Comparison of ENCODE assay signal across 9 cellular contexts in the genomic region with DNA sequence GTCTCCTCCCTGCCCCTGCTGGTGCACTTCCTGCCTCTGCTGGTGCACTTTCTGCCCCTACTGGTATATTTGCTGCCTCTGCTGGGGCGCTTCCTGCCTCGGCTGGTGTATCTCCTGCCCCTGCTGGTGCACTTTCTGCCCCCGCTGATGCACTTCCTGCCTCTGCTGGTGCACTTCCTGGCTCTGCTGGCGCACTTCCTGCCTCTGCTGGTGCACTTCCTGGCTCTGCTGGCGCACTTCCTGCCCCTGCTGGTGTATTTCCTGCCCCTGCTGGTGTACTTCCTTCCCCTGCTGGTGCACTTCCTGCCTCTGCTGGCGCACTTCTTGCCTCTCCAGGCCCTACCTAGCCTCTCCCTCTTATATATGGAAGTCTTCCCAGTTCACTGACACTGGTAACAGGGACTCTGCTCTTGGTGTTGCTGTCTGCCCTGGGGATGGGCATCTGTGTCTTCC. TPM values are rescaled to one million over a fixed set of nuclear protein-coding genes. Genes with fewer than 3 reads are reported as not detected.
DNase-seq lines count a peak whose midpoint lies in the region; ATAC-seq and TF ChIP-seq lines count a peak whose summit lies in the region.
"Had no signal": no experiment of that assay in that cellular context is flagged by ENCODE, and none has a peak within 500 bp of the region (broad histone marks: within the 10 kb centered on the region; RNA-seq: fewer than 3 reads in every experiment).

No MANE protein-coding gene starts in this region.

- H3K79me2 ChIP-seq in PC-9 (ENCODE audit: low read depth) = no peaks in the 10 kb centered on the region

- H3F3A ChIP-seq in PC-9 (ENCODE audit: insufficient read depth, low read depth) = peaks cover 15% of the 10 kb centered on the region

- H3K4me2 ChIP-seq in PC-9 = no peak overlapping the region

- no peaks in the 10 kb centered on the region for H4K20me1 ChIP-seq in PC-9 (ENCODE audit: insufficient read depth)

- intact Hi-C loops in esophagus squamous epithelium (cut with DNase I) = no loop called here
- intact Hi-C loops in PC-9 (cut with micrococcal nuclease; ENCODE audit: unreplicated experiment) = no loop called here

- no peak for DNase-seq in HEK293T (ENCODE audit: extremely low spot score)
- peak; percentile 70 to 74 for DNase-seq in activated CD4-positive, alpha-beta T cell treated with anti-CD3 and anti-CD28 coated beads, Interleukin-2, amount 50 U/mL, for 4 hours
- no peak for DNase-seq in esophagus squamous epithelium (lab: John Stamatoyannopoulos, UW)
- peak; percentile 50 for DNase-seq in stimulated activated CD8-positive, alpha-beta memory T cell treated with anti-CD3 and anti-CD28 coated beads, Interleukin-15, amount 100 ng/mL, for 1 hour (ENCODE audit: low read depth)
- DNase-seq in LoVo (ENCODE audit: low spot score) = no peak
- no peak for DNase-seq in PC-9
- no peak for DNase-seq in HuH-7.5 (ENCODE audit: low spot score)

- H3K27me3 ChIP-seq in esophagus squamous epithelium = peaks cover 0 to 26% (median 0%) of the 10 kb centered on the region in 4 donors
- H3K27me3 ChIP-seq in PC-9 (ENCODE audit: insufficient read depth, low read depth) = no peaks in the 10 kb centered on the region

- no peaks in the 10 kb centered on the region for H3K9me2 ChIP-seq in PC-9 (ENCODE audit: insufficient read depth)

- 41 to 76% methylated on average over 6 of the region's 6 CpGs for WGBS in esophagus squamous epithelium, 2 donors

- CTCF ChIA-PET in HEK293T (lab: Yijun Ruan, JAX) (no interaction called here), PC-9 (lab: Charles Lee) (no interaction called here)

- H2AFZ ChIP-seq in PC-9 = no peak overlapping the region

- TF ChIP-seq POLR2A in esophagus squamous epithelium (IDR thresholded peaks at IDR 0.05) = peak in 1 of 4 donors; percentile 34

- H3K4me3 ChIP-seq in esophagus squamous epithelium = peak overlapping the region in 1 of 4 donors; percentile 35
- no peak overlapping the region for H3K4me3 ChIP-seq in PC-9

- H3K36me3 ChIP-seq in esophagus squamous epithelium = no peaks in the 10 kb centered on the region
- no peaks in the 10 kb centered on the region for H3K36me3 ChIP-seq in PC-9 (ENCODE audit: low read depth)

- peaks cover 0 to 48% (median 5%) of the 10 kb centered on the region in 3 donors for H3K4me1 ChIP-seq in esophagus squamous epithelium
- peaks cover 23% of the 10 kb centered on the region for H3K4me1 ChIP-seq in PC-9 (replicated peaks; ENCODE audit: insufficient read depth)

- no peak for ATAC-seq in HG03457 (IDR thresholded peaks at IDR 0.05; ENCODE audit: unreplicated experiment)

- H3K9me3 ChIP-seq in esophagus squamous epithelium (no peaks in the 10 kb centered on the region), PC-9 (ENCODE audit: insufficient read depth, low read depth) (no peaks in the 10 kb centered on the region)

- H3K27ac ChIP-seq in esophagus squamous epithelium = peak overlapping the region; percentile 10 to 71 (median 62)
- H3K27ac ChIP-seq in PC-9 = no peak overlapping the region

- BruUV-seq in PC-9 (replicated peaks; lab: Mats Ljungman, UMichigan) = no TSS peak

- POLR2A ChIA-PET in HEK293T (lab: Yijun Ruan, JAX) = interaction anchor here (1.2 to 3.2 kb wide), 2 partner anchors 9 to 10 kb away, joined by 5 to 18 read pairs; partner anchors contain the start of gene MTFP1
- POLR2A ChIA-PET in PC-9 (lab: Charles Lee; ENCODE audit: unreplicated experiment) = interaction anchor here (0.6 kb wide), 1 partner anchor 488 kb away, joined by 5 read pairs; no protein-coding TSS in a partner anchor

- TF ChIP-seq CTCF in esophagus squamous epithelium (IDR thresholded peaks at IDR 0.05) (peak in 2 of 6 experiments; percentile 2 to 21), PC-9 (conservative IDR thresholded peaks at IDR 0.05) (no peak)

TF ChIP-seq in HEK293T, 16 proteins besides CTCF, POLR2A, EP300 and RAD21:
- TF ChIP-seq FOXK2 (IDR thresholded peaks at IDR 0.05) (no peak), L3MBTL2 (conservative IDR thresholded peaks at IDR 0.05) (no peak), ELF4 (IDR thresholded peaks at IDR 0.05) (0 out of 2 replicates have a peak, but pooled peaks have one; percentile 29)

RNA-seq across cellular contexts. Expression of gene MTFP1, which starts 10.1 kb away (rescaled TPM):
- total RNA-seq in esophagus squamous epithelium = 10 to 100 TPM; 15.9 to 21.2 (median 19.0) TPM
- 18.5 and 21.9 TPM in 2 replicates for total RNA-seq in PC-9 (2021)

RNA-seq across cellular contexts. Expression of gene SEC14L3, which starts 36.1 kb away (rescaled TPM):
- total RNA-seq in esophagus squamous epithelium = under 1 TPM in 1 of 4 donors, not detected in 3; 0.19 TPM
- not detected in 2 replicates for total RNA-seq in PC-9 (2021)
- total RNA-seq: lung microvascular endothelial cell had no signal

RNA-seq across cellular contexts. Expression of gene SEC14L2, which starts 38.9 kb away (rescaled TPM):
- total RNA-seq in esophagus squamous epithelium = 10 to 100 TPM; 16.6 to 45.4 (median 28.2) TPM
- 51.3 and 60.8 TPM in 2 replicates for total RNA-seq in PC-9 (2021)

RNA-seq across cellular contexts. Expression of gene RNF215, which starts 48.5 kb away (rescaled TPM):
- 1 to 10 TPM; 2.3 to 8.4 (median 3.9) TPM for total RNA-seq in esophagus squamous epithelium
- 24.0 and 33.8 TPM in 2 replicates for total RNA-seq in PC-9 (2021)

Comparison
In these comparisons a context has a peak if more than half of its experiments do, and no peak if none do; other contexts are left out.
1. DNase-seq: peak in activated CD4-positive, alpha-beta T cell treated with anti-CD3 and anti-CD28 coated beads, Interleukin-2, amount 50 U/mL, for 4 hours (2 of 2) and stimulated activated CD8-positive, alpha-beta memory T cell treated with anti-CD3 and anti-CD28 coated beads, Interleukin-15, amount 100 ng/mL, for 1 hour (single experiment); none in HEK293T (single experiment), esophagus squamous epithelium (single experiment), LoVo (single experiment), PC-9 (0 of 2) and HuH-7.5 (single experiment).